Comparison of ENCODE assay signal across 22 cellular contexts in the genomic region with DNA sequence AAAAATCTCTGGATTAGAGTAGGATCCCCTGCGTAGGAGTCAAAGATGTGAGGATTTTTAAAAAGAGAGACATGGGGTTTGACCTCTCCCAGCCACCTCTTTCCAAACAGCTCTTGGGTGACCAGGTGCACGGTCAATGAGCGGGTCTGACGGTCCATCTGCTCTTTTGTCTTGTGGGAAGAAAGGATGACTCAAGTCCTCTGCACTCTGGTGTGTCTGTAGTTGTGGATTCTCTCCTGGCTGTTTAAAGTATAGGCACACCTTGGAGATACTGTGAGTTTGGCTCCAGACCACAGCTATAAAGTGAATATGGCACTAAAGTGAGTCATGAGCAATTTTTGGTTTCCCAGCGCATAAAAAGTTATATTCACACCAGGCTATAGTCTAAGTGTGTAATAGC.
DNase-seq lines count a peak whose midpoint lies in the region; ATAC-seq, FAIRE-seq and TF ChIP-seq lines count a peak whose summit lies in the region.
"Had no signal": no experiment of that assay in that cellular context is flagged by ENCODE, and none has a peak within 500 bp of the region (broad histone marks: within the 10 kb centered on the region; RNA-seq: fewer than 3 reads in every experiment).

No MANE protein-coding gene starts in this region.

- H2BK12ac ChIP-seq in mesenchymal stem cell (ENCODE audit: low read length in 2 of 2), result no peak overlapping the region

- no peak overlapping the region for H2AFZ ChIP-seq in mesenchymal stem cell (ENCODE audit: low read depth, low read length)

- no peak overlapping the region for H3K9ac ChIP-seq in mesenchymal stem cell (ENCODE audit: low read length)
- H3K9ac ChIP-seq: BLaER1 treated with 17β-estradiol and CSF1 and Interleukin-3, amounts not matched to agents 10 nM and 100 nM had no signal

- 84% methylated on average over 4 of the region's 5 CpGs for WGBS in mesenchymal stem cell
- WGBS in small intestine, 3 donors, result 83 to 89% (median 87%) methylated on average over 5 of the region's 5 CpGs

- no peak overlapping the region for H2AK5ac ChIP-seq in mesenchymal stem cell (ENCODE audit: low read length, severe bottlenecking)

- no peak overlapping the region for H3K4me2 ChIP-seq in mesenchymal stem cell (ENCODE audit: low read length, poor library complexity, severe bottlenecking)
- H3K4me2 ChIP-seq: BLaER1 treated with 17β-estradiol and CSF1 and Interleukin-3, amounts not matched to agents 10 nM and 100 nM had no signal

- H3K9me3 ChIP-seq in RWPE2 (ENCODE audit: severe bottlenecking), result no peaks in the 10 kb centered on the region
- no peaks in the 10 kb centered on the region for H3K9me3 ChIP-seq in mesenchymal stem cell (ENCODE audit: control insufficient read depth, low read length)
- H3K9me3 ChIP-seq in small intestine (ENCODE audit: control insufficient read depth, low read depth), result no peaks in the 10 kb centered on the region
- H3K9me3 ChIP-seq: SJSA1 had no signal

- H4K8ac ChIP-seq in mesenchymal stem cell (ENCODE audit: low read length), result no peak overlapping the region

- TF ChIP-seq CTCF in RWPE2 (IDR thresholded peaks at IDR 0.05; ENCODE audit: poor library complexity, severe bottlenecking), result no peak

- no peak overlapping the region for H3K4me3 ChIP-seq in RWPE2 (ENCODE audit: severe bottlenecking)
- no peak overlapping the region for H3K4me3 ChIP-seq in mesenchymal stem cell (ENCODE audit: insufficient read depth in 1 of 2, low read depth in 1 of 2, low read length in 2 of 2)
- H3K4me3 ChIP-seq in small intestine (ENCODE audit: low read depth in 1 of 2, low read length in 2 of 2), result no peak overlapping the region
- H3K4me3 ChIP-seq: BLaER1 treated with 17β-estradiol and CSF1 and Interleukin-3, amounts not matched to agents 10 nM and 100 nM; K562; SJSA1 had no signal

- H3K27me3 ChIP-seq in RWPE2 (ENCODE audit: insufficient read depth, poor library complexity, severe bottlenecking) (no peaks in the 10 kb centered on the region), mesenchymal stem cell (ENCODE audit: control insufficient read depth in 1 of 2, insufficient read depth in 1 of 2, low read length in 2 of 2) (peaks cover 0 to 35% of the 10 kb centered on the region in 2 experiments), small intestine (ENCODE audit: control insufficient read depth in 2 of 2, insufficient read depth in 2 of 2, low read length in 2 of 2) (peaks cover 2 to 4% of the 10 kb centered on the region in 2 donors)
- H3K27me3 ChIP-seq: SJSA1 had no signal

- H4K91ac ChIP-seq in mesenchymal stem cell (ENCODE audit: low read length), result no peak overlapping the region

- H3K79me1 ChIP-seq in mesenchymal stem cell (replicated peaks; ENCODE audit: low read length, poor library complexity, severe bottlenecking), result no peaks in the 10 kb centered on the region

- H3K4ac ChIP-seq in mesenchymal stem cell (ENCODE audit: low read depth in 1 of 2, low read length in 2 of 2), result no peak overlapping the region

- H3K4me1 ChIP-seq in RWPE2 (ENCODE audit: insufficient read depth, poor library complexity, severe bottlenecking) (peaks cover 14% of the 10 kb centered on the region), mesenchymal stem cell (ENCODE audit: control insufficient read depth, insufficient read depth, low read depth, low read length) (peaks cover 9% of the 10 kb centered on the region), small intestine (ENCODE audit: control insufficient read depth in 2 of 2, insufficient read depth in 1 of 2, low read depth in 1 of 2, low read length in 1 of 2) (no peaks in the 10 kb centered on the region)

- H3K27ac ChIP-seq in RWPE2 (ENCODE audit: poor library complexity, severe bottlenecking) (no peak overlapping the region), mesenchymal stem cell (ENCODE audit: low read length, poor library complexity, severe bottlenecking) (no peak overlapping the region), small intestine (ENCODE audit: low read depth in 1 of 2, low read length in 1 of 2) (no peak overlapping the region)
- H3K27ac ChIP-seq: BLaER1 treated with 17β-estradiol and CSF1 and Interleukin-3, amounts not matched to agents 10 nM and 100 nM; SJSA1 had no signal

- FAIRE-seq in HTR-8/SVneo (lab: Jason Lieb, UNC) (peak; percentile 74), small intestine (lab: Jason Lieb, UNC) (no peak)
- FAIRE-seq: G401.6, GM12892, GM18507, HepG2, K562 had no signal

- H3K36me3 ChIP-seq in RWPE2 (ENCODE audit: low read depth), result no peaks in the 10 kb centered on the region
- no peaks in the 10 kb centered on the region for H3K36me3 ChIP-seq in mesenchymal stem cell (ENCODE audit: control insufficient read depth in 1 of 2, insufficient read depth in 2 of 2, low read depth in 1 of 2, low read length in 2 of 2)
- no peaks in the 10 kb centered on the region for H3K36me3 ChIP-seq in small intestine (ENCODE audit: control insufficient read depth in 2 of 2, insufficient read depth in 2 of 2, low read length in 2 of 2)
- H3K36me3 ChIP-seq: BLaER1 treated with 17β-estradiol and CSF1 and Interleukin-3, amounts not matched to agents 10 nM and 100 nM; SJSA1 had no signal

- H2BK120ac ChIP-seq in mesenchymal stem cell (ENCODE audit: low read depth, low read length), result no peak overlapping the region

- ATAC-seq in RWPE2 (ENCODE audit: low read depth) (peak; percentile 40), GM19463 (IDR thresholded peaks at IDR 0.05; ENCODE audit: unreplicated experiment) (no peak)
- ATAC-seq: CD8-positive, alpha-beta T cell; HepG2; K562 had no signal

- H3K14ac ChIP-seq in mesenchymal stem cell (ENCODE audit: low read length in 2 of 2), result no peak overlapping the region

- in situ Hi-C loops in ACHN (cut with HindIII; ENCODE audit: low pct_ligation_motif_present, low pct_unique_long_range_greater_than_20kb, low sequenced_read_pairs), result no loop called here

- no peak overlapping the region for H2BK15ac ChIP-seq in mesenchymal stem cell (ENCODE audit: low read depth, poor library complexity, severe bottlenecking)

- DNase-seq in HTR-8/SVneo (ENCODE audit: insufficient read length, low spot score), result no peak
- peak; percentile 61 for DNase-seq in RWPE2 (ENCODE audit: low spot score)
- peak; percentile 18 for DNase-seq in mesenchymal stem cell
- DNase-seq in SHP77 (lab: John Stamatoyannopoulos, UW), result no peak
- DNase-seq in ACHN, result no peak
- no peak for DNase-seq in small intestine
- DNase-seq: CD8-positive, alpha-beta T cell; DND-41; NCI-H1092; NCI-H1436; NCI-H2029; NCI-H226; NCI-H510A treated with DMSO at 0.1 percent for 48 hours; NCI-H748 treated with DMSO at 0.1 percent for 48 hours had no signal

- H2BK5ac ChIP-seq in mesenchymal stem cell (ENCODE audit: low read depth, low read length, poor library complexity, severe bottlenecking), result no peak overlapping the region

- H3K23ac ChIP-seq in mesenchymal stem cell (ENCODE audit: low read length in 2 of 2), result no peak overlapping the region

- H3K18ac ChIP-seq in mesenchymal stem cell (ENCODE audit: low read depth in 1 of 2, low read length in 2 of 2), result no peak overlapping the region

Comparison
In these comparisons a context has a peak if more than half of its experiments do, and no peak if none do; other contexts are left out.
1. DNase-seq: peak in RWPE2 (single experiment) and mesenchymal stem cell (single experiment); none in HTR-8/SVneo (single experiment), SHP77 (0 of 2), ACHN (single experiment) and small intestine (single experiment).